Comparison of ENCODE assay signal across 28 cellular contexts in the genomic region with DNA sequence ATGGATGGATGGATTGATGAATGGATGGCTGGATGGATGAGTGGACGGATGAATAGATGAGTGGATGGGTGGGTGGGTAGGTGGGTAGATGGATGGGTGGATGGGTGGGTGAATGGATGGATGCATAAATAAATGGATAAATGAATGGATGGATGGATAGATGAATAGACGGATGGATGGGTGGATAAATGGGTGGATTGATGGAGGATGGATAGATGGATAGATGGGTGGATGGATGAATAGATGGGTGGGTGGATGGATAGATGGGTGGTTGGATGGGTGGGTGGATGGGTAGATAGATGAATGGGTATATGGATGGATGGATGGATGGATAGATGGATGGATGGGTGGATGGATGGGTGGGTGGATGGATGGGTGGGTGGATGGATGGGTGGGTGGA.
"Had no signal": no experiment of that assay in that cellular context is flagged by ENCODE, and none has a peak within 500 bp of the region (broad histone marks: within the 10 kb centered on the region; RNA-seq: fewer than 3 reads in every experiment).

No MANE protein-coding gene starts in this region.

- H3K36me3 ChIP-seq: stomach, suprapubic skin, thoracic aorta, thyroid gland, tibial artery, tibial nerve, transverse colon, upper lobe of left lung, upper lobe of right lung, uterus, vagina had no signal

- H3K4me3 ChIP-seq: stomach, suprapubic skin, testis, thoracic aorta, thyroid gland, tibial artery, tibial nerve, transverse colon, upper lobe of left lung, upper lobe of right lung, uterus, vagina had no signal

- H3K4me1 ChIP-seq: stomach, suprapubic skin, testis, thyroid gland, tibial artery, transverse colon, upper lobe of left lung, upper lobe of right lung, uterus, vagina had no signal

- H3K9me3 ChIP-seq: suprapubic skin, testis, thoracic aorta, thyroid gland, tibial artery, tibial nerve, transverse colon, upper lobe of left lung, upper lobe of right lung, uterus, vagina had no signal

- H3K4me1 Mint-ChIP-seq: stimulated activated effector memory CD8-positive, alpha-beta T cell treated with anti-CD3 and anti-CD28 coated beads, Interleukin-12 subunit alpha, Interleukin-12 subunit beta, amount 100 ng/mL, for 72 hours; stimulated activated memory B cell treated with anti-CD40 and anti-IgM and Interleukin-4, amounts not matched to agents 10 μg/mL and 1 μg/mL and 100 μg/mL, for 72 hours; stimulated activated naive B cell treated with anti-CD40 and anti-IgM and Interleukin-4, amounts not matched to agents 10 μg/mL and 1 μg/mL and 100 μg/mL, for 72 hours; stimulated activated naive CD8-positive, alpha-beta T cell treated with anti-CD3 and anti-CD28 coated beads, Interleukin-15, amount 100 ng/mL, for 72 hours had no signal

- H3K4me3 Mint-ChIP-seq: stimulated activated effector memory CD8-positive, alpha-beta T cell treated with anti-CD3 and anti-CD28 coated beads, Interleukin-12 subunit alpha, Interleukin-12 subunit beta, amount 100 ng/mL, for 72 hours; stimulated activated memory B cell treated with anti-CD40 and anti-IgM and Interleukin-4, amounts not matched to agents 10 μg/mL and 1 μg/mL and 100 μg/mL, for 72 hours; stimulated activated naive B cell treated with anti-CD40 and anti-IgM and Interleukin-4, amounts not matched to agents 10 μg/mL and 1 μg/mL and 100 μg/mL, for 72 hours; stimulated activated naive CD8-positive, alpha-beta T cell treated with anti-CD3 and anti-CD28 coated beads, Interleukin-15, amount 100 ng/mL, for 72 hours; stimulated activated naive CD8-positive, alpha-beta T cell treated with anti-CD3 and anti-CD28 coated beads, Interleukin-15, Interleukin-2, amounts not matched to agents 100 ng/mL and 50 ng/mL, for 24 hours; type B pancreatic cell had no signal

- H3K36me3 Mint-ChIP-seq: stimulated activated effector memory CD8-positive, alpha-beta T cell treated with anti-CD3 and anti-CD28 coated beads, Interleukin-12 subunit alpha, Interleukin-12 subunit beta, amount 100 ng/mL, for 72 hours; stimulated activated memory B cell treated with anti-CD40 and anti-IgM and Interleukin-4, amounts not matched to agents 10 μg/mL and 1 μg/mL and 100 μg/mL, for 72 hours; stimulated activated naive B cell treated with anti-CD40 and anti-IgM and Interleukin-4, amounts not matched to agents 10 μg/mL and 1 μg/mL and 100 μg/mL, for 72 hours; type B pancreatic cell had no signal

- H3K27me3 Mint-ChIP-seq: stimulated activated memory B cell treated with anti-CD40 and anti-IgM and Interleukin-4, amounts not matched to agents 10 μg/mL and 1 μg/mL and 100 μg/mL, for 72 hours; stimulated activated naive B cell treated with anti-CD40 and anti-IgM and Interleukin-4, amounts not matched to agents 10 μg/mL and 1 μg/mL and 100 μg/mL, for 72 hours had no signal

- H3K9me3 Mint-ChIP-seq: type B pancreatic cell had no signal

- H3K27me3 ChIP-seq: stomach, testis, thyroid gland, tibial artery, tibial nerve, transverse colon, upper lobe of left lung, upper lobe of right lung, uterus, vagina had no signal

- ATAC-seq: stimulated activated effector memory CD8-positive, alpha-beta T cell treated with anti-CD3 and anti-CD28 coated beads, Interleukin-12 subunit alpha, Interleukin-12 subunit beta, amount 100 ng/mL, for 72 hours; stimulated activated memory B cell treated with anti-CD40 and anti-IgM and Interleukin-4, amounts not matched to agents 10 μg/mL and 1 μg/mL and 100 μg/mL, for 72 hours; stimulated activated naive B cell treated with anti-CD40 and anti-IgM and Interleukin-4, amounts not matched to agents 10 μg/mL and 1 μg/mL and 100 μg/mL, for 72 hours; stimulated activated naive CD8-positive, alpha-beta T cell treated with anti-CD3 and anti-CD28 coated beads, Interleukin-15, amount 100 ng/mL, for 72 hours; stimulated activated naive CD8-positive, alpha-beta T cell treated with anti-CD3 and anti-CD28 coated beads, Interleukin-15, Interleukin-2, amounts not matched to agents 100 U/mL and 50 U/mL, for 24 hours; upper lobe of right lung had no signal

- H3K27ac Mint-ChIP-seq: stimulated activated effector memory CD8-positive, alpha-beta T cell treated with anti-CD3 and anti-CD28 coated beads, Interleukin-12 subunit alpha, Interleukin-12 subunit beta, amount 100 ng/mL, for 72 hours; stimulated activated memory B cell treated with anti-CD40 and anti-IgM and Interleukin-4, amounts not matched to agents 10 μg/mL and 1 μg/mL and 100 μg/mL, for 72 hours; stimulated activated naive B cell treated with anti-CD40 and anti-IgM and Interleukin-4, amounts not matched to agents 10 μg/mL and 1 μg/mL and 100 μg/mL, for 72 hours; stimulated activated naive CD8-positive, alpha-beta T cell treated with anti-CD3 and anti-CD28 coated beads, Interleukin-15, amount 100 ng/mL, for 72 hours; stimulated activated naive CD8-positive, alpha-beta T cell treated with anti-CD3 and anti-CD28 coated beads, Interleukin-15, Interleukin-2, amounts not matched to agents 100 ng/mL and 50 ng/mL, for 24 hours; type B pancreatic cell had no signal

- DNase-seq: stimulated activated CD4-positive, alpha-beta T cell treated with anti-CD3 and anti-CD28 coated beads, Interleukin-2, amount 100 ng/mL, for 48 hours; stimulated activated CD4-positive, alpha-beta T cell treated with anti-CD3 and anti-CD28 coated beads, Interleukin-4, amount 100 ng/mL, for 1 hour; stimulated activated CD4-positive, alpha-beta T cell treated with anti-CD3 and anti-CD28 coated beads, Interleukin-4, amount 100 ng/mL, for 24 hours; stimulated activated CD4-positive, alpha-beta T cell treated with anti-CD3 and anti-CD28 coated beads, Interleukin-4, amount 100 ng/mL, for 4 hours; stimulated activated CD8-positive, alpha-beta memory T cell treated with anti-CD3 and anti-CD28 coated beads, Interleukin-4, amount 100 ng/mL, for 48 hours; stimulated activated naive B cell treated with anti-CD40 and anti-IgM and Interleukin-4, amounts not matched to agents 10 μg/mL and 1 μg/mL and 100 μg/mL, for 72 hours; stimulated activated naive CD4-positive, alpha-beta T cell; stimulated activated naive CD4-positive, alpha-beta T cell treated with Interleukin-2 at 50 U/mL for 16 hours; stimulated activated naive CD8-positive, alpha-beta T cell treated with anti-CD3 and anti-CD28 coated beads, Interleukin-15, amount 100 ng/mL, for 72 hours; stimulated activated naive CD8-positive, alpha-beta T cell treated with anti-CD3 and anti-CD28 coated beads, Interleukin-15, Interleukin-2, amounts not matched to agents 100 U/mL and 50 U/mL, for 24 hours; stomach; substantia nigra; testis; thyroid gland; tibial artery; transverse colon; trophoblast cell; upper lobe of left lung; upper lobe of right lung; uterus had no signal

- H3K27ac ChIP-seq: stomach, suprapubic skin, testis, thoracic aorta, thyroid gland, tibial artery, tibial nerve, transverse colon, upper lobe of left lung, upper lobe of right lung, uterus, vagina had no signal
